18 cellular contexts compared by ENCODE assay signal in genomic region chr2:238440767-238441166, GRCh38. TPM values are rescaled to one million over a fixed set of nuclear protein-coding genes. Genes with fewer than 3 reads are reported as not detected.
DNase-seq lines count a peak whose midpoint lies in the region; ATAC-seq and TF ChIP-seq lines count a peak whose summit lies in the region.
"Had no signal": no experiment of that assay in that cellular context is flagged by ENCODE, and none has a peak within 500 bp of the region (broad histone marks: within the 10 kb centered on the region; RNA-seq: fewer than 3 reads in every experiment).

No MANE protein-coding gene starts in this region.

- no peak overlapping the region for H3K4me3 Mint-ChIP-seq in T-helper 17 cell
- peak overlapping the region in 1 of 5 donors; percentile 41 for H3K4me3 Mint-ChIP-seq in immature natural killer cell
- H3K4me3 Mint-ChIP-seq in stimulated activated effector memory CD8-positive, alpha-beta T cell treated with anti-CD3 and anti-CD28 coated beads, Interleukin-12 subunit alpha, Interleukin-12 subunit beta, amount 100 ng/mL, for 72 hours, result peak overlapping the region; percentile 37
- H3K4me3 Mint-ChIP-seq in activated CD4-positive, alpha-beta T cell treated with anti-CD3 and anti-CD28 coated beads, Interleukin-2, amount 10 ng/mL, durations not matched to agents 7 days and 5 days, result no peak overlapping the region
- H3K4me3 Mint-ChIP-seq: activated CD4-positive, alpha-beta T cell treated with anti-CD3 and anti-CD28 coated beads, Interleukin-2, amount 10 ng/mL, durations not matched to agents 24 days and 14 days had no signal

- CTCF ChIA-PET in activated CD4-positive, alpha-beta T cell treated with anti-CD3 and anti-CD28 coated beads, Interleukin-2, amount 10 ng/mL, durations not matched to agents 7 days and 5 days (lab: Charles Lee), result interaction anchor here (0.5 kb wide), 1 partner anchor 178 kb away, joined by 4 read pairs; no protein-coding TSS in a partner anchor

- no peaks in the 10 kb centered on the region for H3K9me3 ChIP-seq in T-helper 17 cell (ENCODE audit: control insufficient read depth, low read length, poor library complexity, severe bottlenecking)
- H3K9me3 ChIP-seq: Caco-2 had no signal

- peaks cover 9% of the 10 kb centered on the region for H3K36me3 Mint-ChIP-seq in T-helper 17 cell (ENCODE audit: low read depth)
- peaks cover 19 to 40% (median 25%) of the 10 kb centered on the region in 3 donors for H3K36me3 Mint-ChIP-seq in immature natural killer cell
- peaks cover 98% of the 10 kb centered on the region for H3K36me3 Mint-ChIP-seq in stimulated activated effector memory CD8-positive, alpha-beta T cell treated with anti-CD3 and anti-CD28 coated beads, Interleukin-12 subunit alpha, Interleukin-12 subunit beta, amount 100 ng/mL, for 72 hours
- peaks cover 44% of the 10 kb centered on the region for H3K36me3 Mint-ChIP-seq in activated CD4-positive, alpha-beta T cell treated with anti-CD3 and anti-CD28 coated beads, Interleukin-2, amount 10 ng/mL, durations not matched to agents 7 days and 5 days (ENCODE audit: low read depth)

- H3K27ac Mint-ChIP-seq in T-helper 17 cell (peak overlapping the region; percentile 94), immature natural killer cell (peak overlapping the region in 4 of 6 donors; percentile 28 to 65 (median 60))
- H3K27ac Mint-ChIP-seq in stimulated activated effector memory CD8-positive, alpha-beta T cell treated with anti-CD3 and anti-CD28 coated beads, Interleukin-12 subunit alpha, Interleukin-12 subunit beta, amount 100 ng/mL, for 72 hours, result no peak overlapping the region
- no peak overlapping the region for H3K27ac Mint-ChIP-seq in activated CD4-positive, alpha-beta T cell treated with anti-CD3 and anti-CD28 coated beads, Interleukin-2, amount 10 ng/mL, durations not matched to agents 7 days and 5 days

- intact Hi-C loops in Right ventricle myocardium inferior (cut with DNase I), result no loop called here
- intact Hi-C loops in left cardiac atrium (cut with DNase I), result no loop called here

- H3K4me1 Mint-ChIP-seq in T-helper 17 cell (peaks cover 39% of the 10 kb centered on the region), immature natural killer cell (peaks cover 47 to 94% of the 10 kb centered on the region in 2 donors)
- H3K4me1 Mint-ChIP-seq in stimulated activated effector memory CD8-positive, alpha-beta T cell treated with anti-CD3 and anti-CD28 coated beads, Interleukin-12 subunit alpha, Interleukin-12 subunit beta, amount 100 ng/mL, for 72 hours, result peaks cover 41% of the 10 kb centered on the region
- peaks cover 14% of the 10 kb centered on the region for H3K4me1 Mint-ChIP-seq in activated CD4-positive, alpha-beta T cell treated with anti-CD3 and anti-CD28 coated beads, Interleukin-2, amount 10 ng/mL, durations not matched to agents 7 days and 5 days

- H3K9me3 Mint-ChIP-seq in immature natural killer cell, result no peaks in the 10 kb centered on the region
- no peaks in the 10 kb centered on the region for H3K9me3 Mint-ChIP-seq in stimulated activated effector memory CD8-positive, alpha-beta T cell treated with anti-CD3 and anti-CD28 coated beads, Interleukin-12 subunit alpha, Interleukin-12 subunit beta, amount 100 ng/mL, for 72 hours
- no peaks in the 10 kb centered on the region for H3K9me3 Mint-ChIP-seq in activated CD4-positive, alpha-beta T cell treated with anti-CD3 and anti-CD28 coated beads, Interleukin-2, amount 10 ng/mL, durations not matched to agents 7 days and 5 days
- H3K9me3 Mint-ChIP-seq: activated CD4-positive, alpha-beta T cell treated with anti-CD3 and anti-CD28 coated beads, Interleukin-2, amount 10 ng/mL, durations not matched to agents 24 days and 14 days; stimulated activated naive CD8-positive, alpha-beta T cell treated with anti-CD3 and anti-CD28 coated beads, Interleukin-15, Interleukin-2, amounts not matched to agents 100 ng/mL and 50 ng/mL, for 24 hours had no signal

- TF ChIP-seq CTCF in GM20000 (IDR thresholded peaks at IDR 0.05; ENCODE audit: extremely low read depth, missing control alignments), result no peak

- peak; percentile 37 for ATAC-seq in Right ventricle myocardium inferior
- ATAC-seq in left cardiac atrium, result no peak
- ATAC-seq in T-helper 17 cell, result no peak
- ATAC-seq in stimulated activated effector memory CD8-positive, alpha-beta T cell treated with anti-CD3 and anti-CD28 coated beads, Interleukin-12 subunit alpha, Interleukin-12 subunit beta, amount 100 ng/mL, for 72 hours, result no peak

- no peak for DNase-seq in Right ventricle myocardium inferior (ENCODE audit: missing footprints)
- no peak for DNase-seq in left cardiac atrium
- no peak for DNase-seq in T-helper 17 cell
- no peak for DNase-seq in immature natural killer cell
- no peak for DNase-seq in stimulated activated effector memory CD8-positive, alpha-beta T cell treated with anti-CD3 and anti-CD28 coated beads, Interleukin-12 subunit alpha, Interleukin-12 subunit beta, amount 100 ng/mL, for 72 hours (ENCODE audit: low spot score in 2 of 2)
- DNase-seq in activated CD4-positive, alpha-beta T cell treated with anti-CD3 and anti-CD28 coated beads, Interleukin-2, amount 10 ng/mL, durations not matched to agents 7 days and 5 days, result no peak
- no peak for DNase-seq in NCI-H2196 (lab: John Stamatoyannopoulos, UW; ENCODE audit: unreplicated experiment)
- no peak for DNase-seq in GM20000 (ENCODE audit: low spot score)
- DNase-seq: activated CD4-positive, alpha-beta T cell treated with anti-CD3 and anti-CD28 coated beads, Interleukin-2, amount 10 ng/mL, durations not matched to agents 24 days and 14 days; activated T-cell treated with anti-CD3 and anti-CD28 coated beads, Interleukin-2, amount 50 U/mL, for 1 hour; Caco-2; effector CD4-positive, alpha-beta T cell; islet precursor cell; mesendoderm; NCI-H187; NCI-H510A; T1000 had no signal

- H3K27me3 Mint-ChIP-seq in T-helper 17 cell (no peaks in the 10 kb centered on the region), immature natural killer cell (ENCODE audit: low read depth in 3 of 3) (peaks cover 0 to 1% (median 0%) of the 10 kb centered on the region in 3 donors)
- no peaks in the 10 kb centered on the region for H3K27me3 Mint-ChIP-seq in activated CD4-positive, alpha-beta T cell treated with anti-CD3 and anti-CD28 coated beads, Interleukin-2, amount 10 ng/mL, durations not matched to agents 7 days and 5 days
- H3K27me3 Mint-ChIP-seq: activated CD4-positive, alpha-beta T cell treated with anti-CD3 and anti-CD28 coated beads, Interleukin-2, amount 10 ng/mL, durations not matched to agents 24 days and 14 days; stimulated activated naive CD8-positive, alpha-beta T cell treated with anti-CD3 and anti-CD28 coated beads, Interleukin-15, Interleukin-2, amounts not matched to agents 100 ng/mL and 50 ng/mL, for 24 hours had no signal

- POLR2A ChIA-PET in activated CD4-positive, alpha-beta T cell treated with anti-CD3 and anti-CD28 coated beads, Interleukin-2, amount 10 ng/mL, durations not matched to agents 7 days and 5 days (lab: Charles Lee), result no interaction called here

RNA-seq across cellular contexts. Expression of gene ASB1, which starts 14.0 kb away (rescaled TPM):
- 57.5 TPM for total RNA-seq in Right ventricle myocardium inferior
- 10 to 100 TPM; 43.2 to 51.7 TPM for total RNA-seq in left cardiac atrium
- 10 to 100 TPM; 11.9 to 14.3 TPM for total RNA-seq in T-helper 17 cell
- polyA plus RNA-seq in immature natural killer cell, result 10 to 100 TPM; 30.3 to 53.8 (median 48.1) TPM
- total RNA-seq in activated CD4-positive, alpha-beta T cell treated with anti-CD3 and anti-CD28 coated beads, Interleukin-2, amount 10 ng/mL, durations not matched to agents 7 days and 5 days, result 10 to 100 TPM; 26.2 to 28.9 TPM

Comparison
In these comparisons a context has a peak if more than half of its experiments do, and no peak if none do; other contexts are left out.
1. H3K27ac Mint-ChIP-seq: peak in T-helper 17 cell (single experiment) and immature natural killer cell (4 of 6); none in stimulated activated effector memory CD8-positive, alpha-beta T cell treated with anti-CD3 and anti-CD28 coated beads, Interleukin-12 subunit alpha, Interleukin-12 subunit beta, amount 100 ng/mL, for 72 hours (single experiment) and activated CD4-positive, alpha-beta T cell treated with anti-CD3 and anti-CD28 coated beads, Interleukin-2, amount 10 ng/mL, durations not matched to agents 7 days and 5 days (single experiment).